ENCODE assay signal across 33 cellular contexts in the genomic region with DNA sequence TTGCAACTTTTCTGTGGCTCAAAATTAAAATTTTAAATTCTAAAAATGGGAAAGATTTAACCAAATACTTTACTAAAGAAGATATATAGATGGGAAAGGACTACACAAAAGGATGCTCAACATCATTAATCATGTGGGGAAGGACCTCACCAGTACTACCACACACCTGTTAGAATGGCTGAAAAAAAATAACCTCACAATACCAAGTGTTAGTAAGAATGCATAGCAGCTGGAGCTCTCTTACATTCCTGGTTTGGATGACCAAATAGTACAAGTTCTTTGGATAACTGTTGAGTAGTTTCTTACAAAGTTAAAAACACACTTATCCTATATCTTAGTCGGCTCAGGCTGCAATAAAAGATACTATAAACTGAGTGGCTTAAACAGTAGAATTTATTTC. TPM values are rescaled to one million over a fixed set of nuclear protein-coding genes. Genes with fewer than 3 reads are reported as not detected.
"Had no signal": no experiment of that assay in that cellular context is flagged by ENCODE, and none has a peak within 500 bp of the region (broad histone marks: within the 10 kb centered on the region; RNA-seq: fewer than 3 reads in every experiment).

No MANE protein-coding gene starts in this region.

- H3K4me1 ChIP-seq: ascending aorta had no signal

- ATAC-seq: activated CD8-positive, alpha-beta T cell treated with anti-CD3 and anti-CD28 coated beads for 36 hours; activated naive CD8-positive, alpha-beta T cell treated with anti-CD3 and anti-CD28 coated beads, Interleukin-2, amount 50 U/mL, for 24 hours; activated T-cell treated with anti-CD3 and anti-CD28 coated beads, Interleukin-2, amount 50 U/mL, for 4 hours; WTC11 had no signal

- H3K4me3 ChIP-seq: ascending aorta, cardiac muscle cell had no signal

- H3K9me3 ChIP-seq: ascending aorta had no signal

- H3K27me3 ChIP-seq: ascending aorta, cardiac muscle cell had no signal

- H3K27ac ChIP-seq: ascending aorta, cardiac muscle cell, WERI-Rb-1 had no signal

- DNase-seq: activated CD4-positive, alpha-beta memory T cell treated with anti-CD3 and anti-CD28 coated beads for 36 hours; activated CD4-positive, alpha-beta T cell treated with anti-CD3 and anti-CD28 coated beads for 4 hours; activated CD4-positive, alpha-beta T cell treated with anti-CD3 and anti-CD28 coated beads, Interleukin-2, amount 50 U/mL, for 1 hour; activated CD4-positive, alpha-beta T cell treated with anti-CD3 and anti-CD28 coated beads, Interleukin-2, amount 50 U/mL, for 4 hours; activated CD4-positive, CD25-positive, alpha-beta regulatory T cell; activated CD4-positive, CD25-positive, alpha-beta regulatory T cell treated with anti-CD3 and anti-CD28 coated beads, Interleukin-2, amount 50 U/mL, for 72 hours; activated CD8-positive, alpha-beta memory T cell treated with anti-CD3 and anti-CD28 coated beads, Interleukin-2, amount 50 U/mL, for 4 hours; activated CD8-positive, alpha-beta T cell treated with anti-CD3 and anti-CD28 coated beads for 36 hours; activated effector memory CD4-positive, alpha-beta T cell treated with Interleukin-2 at 50 U/mL for 16 hours; activated gamma-delta T cell; activated naive CD4-positive, alpha-beta T cell treated with anti-CD3 and anti-CD28 coated beads, Interleukin-2, amount 10 ng/mL, durations not matched to agents 7 days and 5 days; activated naive CD4-positive, alpha-beta T cell treated with Interleukin-2 at 50 U/mL for 16 hours; activated naive CD8-positive, alpha-beta T cell treated with anti-CD3 and anti-CD28 coated beads, Interleukin-2, amount 10 ng/mL, durations not matched to agents 7 days and 5 days; activated naive CD8-positive, alpha-beta T cell treated with anti-CD3 and anti-CD28 coated beads, Interleukin-2, amount 50 U/mL, for 24 hours; activated T-cell treated with anti-CD3 and anti-CD28 coated beads for 4 hours; activated T-cell treated with anti-CD3 and anti-CD28 coated beads, Interleukin-2, amount 50 U/mL, for 1 hour; activated T-cell treated with anti-CD3 and anti-CD28 coated beads, Interleukin-2, amount 50 U/mL, for 4 hours; amygdala; anterior cingulate cortex; caudate nucleus; cerebellar nuclear complex; T-helper 1 cell; T-helper 2 cell; T-helper 9 cell; WERI-Rb-1 had no signal

- H3K36me3 ChIP-seq: ascending aorta, cardiac muscle cell, WERI-Rb-1 had no signal

RNA-seq across cellular contexts. Expression of a gene that starts 33.9 kb away (rescaled TPM):
- total RNA-seq: activated CD4-positive, alpha-beta memory T cell treated with anti-CD3 and anti-CD28 coated beads for 36 hours; activated CD4-positive, alpha-beta T cell treated with anti-CD3 and anti-CD28 coated beads, Interleukin-2, amount 10 ng/mL, durations not matched to agents 24 days and 14 days; activated CD8-positive, alpha-beta memory T cell treated with anti-CD3 and anti-CD28 coated beads for 36 hours; activated CD8-positive, alpha-beta T cell treated with anti-CD3 and anti-CD28 coated beads for 36 hours; activated T-cell treated with anti-CD3 and anti-CD28 coated beads, Interleukin-2, amount 50 U/mL, for 4 hours; activated T-helper 2 cell treated with anti-CD3 and anti-CD28 coated beads, Interferon-gamma antibody, Interleukin-2, Interleukin-4, amounts not matched to agents 10 μg/mL and 5 μg/mL and 100 μg/mL, durations not matched to agents 14 hours and 24 hours and 36 hours; ascending aorta; bronchial epithelial cell; cardiac muscle cell; chondrocyte had no signal
- polyA plus RNA-seq: cardiac muscle cell had no signal

RNA-seq across cellular contexts. Expression of a gene that starts 43.8 kb away (rescaled TPM):
- total RNA-seq: activated CD4-positive, alpha-beta memory T cell treated with anti-CD3 and anti-CD28 coated beads for 36 hours; activated CD4-positive, alpha-beta T cell treated with anti-CD3 and anti-CD28 coated beads, Interleukin-2, amount 10 ng/mL, durations not matched to agents 24 days and 14 days; activated CD8-positive, alpha-beta memory T cell treated with anti-CD3 and anti-CD28 coated beads for 36 hours; activated CD8-positive, alpha-beta T cell treated with anti-CD3 and anti-CD28 coated beads for 36 hours; activated naive CD8-positive, alpha-beta T cell treated with anti-CD3 and anti-CD28 coated beads, Interleukin-2, amount 10 ng/mL, durations not matched to agents 7 days and 5 days; activated T-cell treated with anti-CD3 and anti-CD28 coated beads, Interleukin-2, amount 50 U/mL, for 4 hours; activated T-helper 2 cell treated with anti-CD3 and anti-CD28 coated beads, Interferon-gamma antibody, Interleukin-2, Interleukin-4, amounts not matched to agents 10 μg/mL and 5 μg/mL and 100 μg/mL, durations not matched to agents 14 hours and 24 hours and 36 hours; bronchial epithelial cell; cardiac muscle cell; chondrocyte; WTC11 had no signal
- polyA plus RNA-seq: cardiac muscle cell had no signal
